In genomic region chr6:30820196-30820595, GRCh38 we compare ENCODE assay signal across 9 cellular contexts.
DNase-seq lines count a peak whose midpoint lies in the region; ATAC-seq and TF ChIP-seq lines count a peak whose summit lies in the region.
"Had no signal": no experiment of that assay in that cellular context is flagged by ENCODE, and none has a peak within 500 bp of the region (broad histone marks: within the 10 kb centered on the region; RNA-seq: fewer than 3 reads in every experiment).

No MANE protein-coding gene starts in this region.

- no peak for TF ChIP-seq EP300 in transverse colon (IDR thresholded peaks at IDR 0.05; ENCODE audit: low read depth)

- peaks cover 84% of the 10 kb centered on the region for H3K4me1 Mint-ChIP-seq in activated CD4-positive, alpha-beta memory T cell treated with anti-CD3 and anti-CD28 coated beads for 36 hours (ENCODE audit: low read depth)
- peaks cover 59% of the 10 kb centered on the region for H3K4me1 Mint-ChIP-seq in activated CD4-positive, alpha-beta memory T cell treated with anti-CD3 and anti-CD28 coated beads, Interleukin-2, amount 10 ng/mL, durations not matched to agents 7 days and 5 days
- peaks cover 5 to 8% of the 10 kb centered on the region in 2 donors for H3K4me1 Mint-ChIP-seq in immature natural killer cell

- H3K4me3 Mint-ChIP-seq in activated CD4-positive, alpha-beta memory T cell treated with anti-CD3 and anti-CD28 coated beads for 36 hours, result peak overlapping the region; percentile 6
- H3K4me3 Mint-ChIP-seq in activated CD4-positive, alpha-beta memory T cell treated with anti-CD3 and anti-CD28 coated beads, Interleukin-2, amount 10 ng/mL, durations not matched to agents 7 days and 5 days, result no peak overlapping the region
- no peak overlapping the region for H3K4me3 Mint-ChIP-seq in immature natural killer cell

- no peaks in the 10 kb centered on the region for H3K27me3 Mint-ChIP-seq in activated CD4-positive, alpha-beta memory T cell treated with anti-CD3 and anti-CD28 coated beads for 36 hours
- no peaks in the 10 kb centered on the region for H3K27me3 Mint-ChIP-seq in activated CD4-positive, alpha-beta memory T cell treated with anti-CD3 and anti-CD28 coated beads, Interleukin-2, amount 10 ng/mL, durations not matched to agents 7 days and 5 days
- H3K27me3 Mint-ChIP-seq in immature natural killer cell (ENCODE audit: low read depth in 3 of 3), result peaks cover 0 to 3% (median 0%) of the 10 kb centered on the region in 3 donors

- no peak overlapping the region for H3K9ac ChIP-seq in adipocyte (ENCODE audit: low read length)

- peak overlapping the region; percentile 95 for H3K27ac Mint-ChIP-seq in activated CD4-positive, alpha-beta memory T cell treated with anti-CD3 and anti-CD28 coated beads for 36 hours
- no peak overlapping the region for H3K27ac Mint-ChIP-seq in activated CD4-positive, alpha-beta memory T cell treated with anti-CD3 and anti-CD28 coated beads, Interleukin-2, amount 10 ng/mL, durations not matched to agents 7 days and 5 days
- peak overlapping the region in 4 of 6 donors; percentile 8 to 65 (median 27) for H3K27ac Mint-ChIP-seq in immature natural killer cell

- CTCF ChIA-PET in activated CD4-positive, alpha-beta memory T cell treated with anti-CD3 and anti-CD28 coated beads for 36 hours (lab: Charles Lee), result interaction anchor here (0.6 to 5.3 kb wide), 23 partner anchors 9 to 271 kb away, joined by 3 to 39 read pairs (median 6); partner anchors contain the start of genes FLOT1, IER3 and VARS2
- CTCF ChIA-PET in activated CD4-positive, alpha-beta memory T cell treated with anti-CD3 and anti-CD28 coated beads, Interleukin-2, amount 10 ng/mL, durations not matched to agents 7 days and 5 days (lab: Charles Lee), result interaction anchor here (0.5 to 3.3 kb wide), 12 partner anchors 9 to 580 kb away, joined by 3 to 24 read pairs (median 4); no protein-coding TSS in a partner anchor

- TF ChIP-seq CTCF in transverse colon (IDR thresholded peaks at IDR 0.05), result peak in 1 of 5 experiments; percentile 28

- TF ChIP-seq POLR2A in transverse colon (IDR thresholded peaks at IDR 0.05), result no peak

- peaks cover 10% of the 10 kb centered on the region for H3K36me3 Mint-ChIP-seq in activated CD4-positive, alpha-beta memory T cell treated with anti-CD3 and anti-CD28 coated beads for 36 hours
- peaks cover 31% of the 10 kb centered on the region for H3K36me3 Mint-ChIP-seq in activated CD4-positive, alpha-beta memory T cell treated with anti-CD3 and anti-CD28 coated beads, Interleukin-2, amount 10 ng/mL, durations not matched to agents 7 days and 5 days (ENCODE audit: low read depth)
- peaks cover 0 to 5% (median 0%) of the 10 kb centered on the region in 3 donors for H3K36me3 Mint-ChIP-seq in immature natural killer cell

- H3K27me3 ChIP-seq in adipocyte (replicated peaks; ENCODE audit: control insufficient read depth, insufficient read depth, low read length), result no peaks in the 10 kb centered on the region
- H3K27me3 ChIP-seq in transverse colon, result no peaks in the 10 kb centered on the region

- no peak for ATAC-seq in HG03025 (IDR thresholded peaks at IDR 0.05; ENCODE audit: low FRiP score, unreplicated experiment)

- in situ Hi-C loops in transverse colon (cut with MboI; ENCODE audit: low pct_ligation_motif_present in 1 of 4, low pct_unique_long_range_greater_than_20kb in 1 of 4, low sequenced_read_pairs in 3 of 4), result loop anchor here in 3 of 4 donors (10.0 kb wide), 5 partner anchors 55 to 265 kb away; partner anchors contain the start of genes FLOT1 (in 1 of the 3) and IER3 (in 1 of the 3)

- POLR2A ChIA-PET in activated CD4-positive, alpha-beta memory T cell treated with anti-CD3 and anti-CD28 coated beads for 36 hours (lab: Charles Lee), result interaction anchor here (0.5 to 4.5 kb wide), 12 partner anchors 8 to 135 kb away, joined by 3 to 33 read pairs (median 7); partner anchors contain the start of gene IER3
- POLR2A ChIA-PET in activated CD4-positive, alpha-beta memory T cell treated with anti-CD3 and anti-CD28 coated beads, Interleukin-2, amount 10 ng/mL, durations not matched to agents 7 days and 5 days (lab: Charles Lee), result interaction anchor here (1.7 to 1.8 kb wide), 2 partner anchors 10 to 51 kb away, joined by 5 to 6 read pairs; no protein-coding TSS in a partner anchor

- H3K9me3 Mint-ChIP-seq in activated CD4-positive, alpha-beta memory T cell treated with anti-CD3 and anti-CD28 coated beads for 36 hours, result peaks cover under 1% of the 10 kb centered on the region
- peaks cover 2% of the 10 kb centered on the region for H3K9me3 Mint-ChIP-seq in activated CD4-positive, alpha-beta memory T cell treated with anti-CD3 and anti-CD28 coated beads, Interleukin-2, amount 10 ng/mL, durations not matched to agents 7 days and 5 days
- no peaks in the 10 kb centered on the region for H3K9me3 Mint-ChIP-seq in immature natural killer cell

- H3K36me3 ChIP-seq in adipocyte (ENCODE audit: control insufficient read depth, insufficient read depth, low read length, severe bottlenecking), result no peaks in the 10 kb centered on the region
- H3K36me3 ChIP-seq in transverse colon, result no peaks in the 10 kb centered on the region

- H3K4me1 ChIP-seq in adipocyte (ENCODE audit: control insufficient read depth, insufficient read depth, low read length) (peaks cover 34% of the 10 kb centered on the region), transverse colon (peaks cover 11 to 52% (median 23%) of the 10 kb centered on the region in 4 donors)

- no peak for DNase-seq in activated CD4-positive, alpha-beta memory T cell treated with anti-CD3 and anti-CD28 coated beads for 36 hours
- no peak for DNase-seq in activated CD4-positive, alpha-beta memory T cell treated with anti-CD3 and anti-CD28 coated beads, Interleukin-2, amount 10 ng/mL, durations not matched to agents 7 days and 5 days
- DNase-seq in adipocyte (ENCODE audit: low read depth), result peak; percentile 82
- no peak for DNase-seq in immature natural killer cell
- DNase-seq in transverse colon, result peak; percentile 76
- DNase-seq in SHP77 (lab: John Stamatoyannopoulos, UW), result no peak
- no peak for DNase-seq in NCI-H2081 (lab: John Stamatoyannopoulos, UW)
- DNase-seq: activated naive CD4-positive, alpha-beta T cell treated with Interleukin-2 at 50 U/mL for 16 hours had no signal

- H3K4me3 ChIP-seq in adipocyte (ENCODE audit: low read length) (no peak overlapping the region), transverse colon (no peak overlapping the region)

- H3K9me3 ChIP-seq in adipocyte (ENCODE audit: control insufficient read depth, low read length) (no peaks in the 10 kb centered on the region), transverse colon (no peaks in the 10 kb centered on the region)

- WGBS in transverse colon (ENCODE audit: low coverage in 1 of 2), 2 donors, result 88 to 90% methylated on average over 1 of the region's 1 CpG

- peak overlapping the region; percentile 59 to 71 (median 66) for H3K27ac ChIP-seq in transverse colon

- intact Hi-C loops in activated CD4-positive, alpha-beta memory T cell treated with anti-CD3 and anti-CD28 coated beads for 36 hours (cut with micrococcal nuclease), result no loop called here
- intact Hi-C loops in transverse colon (cut with DNase I; ENCODE audit: low total_unique reads), result loop anchor here (2.0 kb wide), 1 partner anchor 299 kb away; no protein-coding TSS in a partner anchor

Comparison
In these comparisons a context has a peak if more than half of its experiments do, and no peak if none do; other contexts are left out.
1. DNase-seq: peak in adipocyte (single experiment) and transverse colon (single experiment); none in activated CD4-positive, alpha-beta memory T cell treated with anti-CD3 and anti-CD28 coated beads for 36 hours (single experiment), activated CD4-positive, alpha-beta memory T cell treated with anti-CD3 and anti-CD28 coated beads, Interleukin-2, amount 10 ng/mL, durations not matched to agents 7 days and 5 days (single experiment), immature natural killer cell (0 of 3), SHP77 (0 of 2) and NCI-H2081 (0 of 2).